In genomic region chr5:139392324-139392677, GRCh38 we compare ENCODE assay signal across 9 cellular contexts. TPM values are rescaled to one million over a fixed set of nuclear protein-coding genes. Genes with fewer than 3 reads are reported as not detected.
DNase-seq lines count a peak whose midpoint lies in the region; ATAC-seq and TF ChIP-seq lines count a peak whose summit lies in the region.
"Had no signal": no experiment of that assay in that cellular context is flagged by ENCODE, and none has a peak within 500 bp of the region (broad histone marks: within the 10 kb centered on the region; RNA-seq: fewer than 3 reads in every experiment).

No MANE protein-coding gene starts in this region.

- H3K27me3 ChIP-seq in cardiac muscle cell: peaks cover 11% of the 10 kb centered on the region
- no peaks in the 10 kb centered on the region for H3K27me3 ChIP-seq in SU-DHL-6 (ENCODE audit: low read length)
- H3K27me3 ChIP-seq in iPS-15b (ENCODE audit: control insufficient read depth, insufficient read depth, low read length): peaks cover 24% of the 10 kb centered on the region
- H3K27me3 ChIP-seq in upper lobe of right lung: peaks cover 19% of the 10 kb centered on the region

- H3K79me2 ChIP-seq in SU-DHL-6 (ENCODE audit: insufficient read depth, low read length): peaks cover 28% of the 10 kb centered on the region
- H3K79me2 ChIP-seq: parathyroid adenoma had no signal

- H3K36me3 ChIP-seq in cardiac muscle cell (no peaks in the 10 kb centered on the region), SU-DHL-6 (ENCODE audit: low read length) (no peaks in the 10 kb centered on the region), iPS-15b (ENCODE audit: control insufficient read depth, insufficient read depth, low read length) (no peaks in the 10 kb centered on the region), upper lobe of right lung (no peaks in the 10 kb centered on the region)

- DNase-seq in cardiac muscle cell (ENCODE audit: low read depth in 1 of 2, low spot score in 1 of 2): no peak
- DNase-seq in left ventricle myocardium superior: no peak
- DNase-seq in upper lobe of right lung: no peak
- DNase-seq in OCI-M1 (lab: John Stamatoyannopoulos, UW): no peak
- DNase-seq in NCI-H1436 (lab: John Stamatoyannopoulos, UW): no peak
- no peak for DNase-seq in activated CD4-positive, alpha-beta T cell treated with anti-CD3 and anti-CD28 coated beads for 4 hours

- no peaks in the 10 kb centered on the region for H3K9me2 ChIP-seq in SU-DHL-6 (replicated peaks; ENCODE audit: insufficient read depth, low read length)

- peak overlapping the region; percentile 77 for H3K9ac ChIP-seq in SU-DHL-6 (ENCODE audit: low read length)
- no peak overlapping the region for H3K9ac ChIP-seq in iPS-15b (ENCODE audit: low read depth, low read length)
- H3K9ac ChIP-seq: parathyroid adenoma had no signal

- H3K9me3 ChIP-seq in cardiac muscle cell (ENCODE audit: low read depth) (no peaks in the 10 kb centered on the region), SU-DHL-6 (ENCODE audit: insufficient read depth, low read length) (no peaks in the 10 kb centered on the region), iPS-15b (ENCODE audit: control insufficient read depth, insufficient read depth, low read length) (no peaks in the 10 kb centered on the region), upper lobe of right lung (no peaks in the 10 kb centered on the region)

- H3K27ac ChIP-seq in cardiac muscle cell (no peak overlapping the region), SU-DHL-6 (ENCODE audit: low read depth, low read length) (peak overlapping the region; percentile 93), upper lobe of right lung (no peak overlapping the region)
- H3K27ac ChIP-seq: parathyroid adenoma had no signal

- H3K4me3 ChIP-seq in cardiac muscle cell (peak overlapping the region; percentile 32), SU-DHL-6 (ENCODE audit: insufficient read depth, low read length, poor library complexity, severe bottlenecking) (peak overlapping the region; percentile 59), iPS-15b (ENCODE audit: low read depth, low read length) (peak overlapping the region; percentile 72), upper lobe of right lung (peak overlapping the region; percentile 58)

- TF ChIP-seq CTCF in cardiac muscle cell (IDR thresholded peaks at IDR 0.05; ENCODE audit: low read depth, low read length): no peak
- no peak for TF ChIP-seq CTCF in SU-DHL-6 (IDR thresholded peaks at IDR 0.05; ENCODE audit: insufficient read depth, low read length, poor library complexity, severe bottlenecking)
- TF ChIP-seq CTCF in upper lobe of right lung (IDR thresholded peaks at IDR 0.05): no peak

- no peak for ATAC-seq in left ventricle myocardium superior
- peak; percentile 1 for ATAC-seq in upper lobe of right lung

- H3K4me2 ChIP-seq in SU-DHL-6 (ENCODE audit: low read depth, low read length, poor library complexity, severe bottlenecking): peak overlapping the region; percentile 88

- intact Hi-C loops in left ventricle myocardium superior (cut with micrococcal nuclease) (no loop called here), upper lobe of right lung (cut with DNase I) (no loop called here)

- H3K4me1 ChIP-seq in cardiac muscle cell (ENCODE audit: low read depth) (peaks cover 12% of the 10 kb centered on the region), iPS-15b (ENCODE audit: control insufficient read depth, insufficient read depth, low read length) (peaks cover 14% of the 10 kb centered on the region), upper lobe of right lung (peaks cover 29% of the 10 kb centered on the region)
- H3K4me1 ChIP-seq: parathyroid adenoma had no signal

- H4K20me1 ChIP-seq in SU-DHL-6 (ENCODE audit: low read depth, low read length): no peaks in the 10 kb centered on the region

- peak overlapping the region; percentile 57 for H2AFZ ChIP-seq in SU-DHL-6 (ENCODE audit: low read depth, low read length, severe bottlenecking)
- H2AFZ ChIP-seq: parathyroid adenoma had no signal

- peaks cover 35% of the 10 kb centered on the region for H3F3A ChIP-seq in SU-DHL-6 (ENCODE audit: insufficient read depth)

RNA-seq across cellular contexts. Expression of gene MZB1, which starts 2.6 kb away (rescaled TPM):
- total RNA-seq in cardiac muscle cell: 2.3 and 5.3 TPM in 2 replicates
- 1.3 and 4.0 TPM in 2 replicates for polyA plus RNA-seq in cardiac muscle cell
- 1.6 TPM for total RNA-seq in left ventricle myocardium superior
- 5.2 TPM for total RNA-seq in upper lobe of right lung

RNA-seq across cellular contexts. Expression of gene PROB1, which starts 2.6 kb away (rescaled TPM):
- total RNA-seq in cardiac muscle cell: 22.2 and 42.5 TPM in 2 replicates
- polyA plus RNA-seq in cardiac muscle cell: 15.2 and 20.5 TPM in 2 replicates
- 56.5 TPM for total RNA-seq in left ventricle myocardium superior
- 1.9 TPM for total RNA-seq in upper lobe of right lung

RNA-seq across cellular contexts. Expression of gene SLC23A1, which starts 9.2 kb away (rescaled TPM):
- total RNA-seq in cardiac muscle cell (0.81 TPM in 1 of 2 replicates, not detected in the other), left ventricle myocardium superior (not detected), upper lobe of right lung (not detected)
- polyA plus RNA-seq in cardiac muscle cell: 0.06 and 0.37 TPM in 2 replicates

RNA-seq across cellular contexts. Expression of gene SPATA24, which starts 11.6 kb away (rescaled TPM):
- total RNA-seq in cardiac muscle cell (14.2 and 45.3 TPM in 2 replicates), left ventricle myocardium superior (17.3 TPM), upper lobe of right lung (4.5 TPM)
- 12.8 and 29.0 TPM in 2 replicates for polyA plus RNA-seq in cardiac muscle cell

RNA-seq across cellular contexts. Expression of gene DNAJC18, which starts 47.0 kb away (rescaled TPM):
- total RNA-seq in cardiac muscle cell: 10.0 and 10.1 TPM in 2 replicates
- 17.4 and 37.2 TPM in 2 replicates for polyA plus RNA-seq in cardiac muscle cell
- total RNA-seq in left ventricle myocardium superior: 10.5 TPM
- 11.9 TPM for total RNA-seq in upper lobe of right lung
